9 cellular contexts compared by ENCODE assay signal in genomic region chr12:26750531-26751171, GRCh38.
DNase-seq lines count a peak whose midpoint lies in the region; ATAC-seq and TF ChIP-seq lines count a peak whose summit lies in the region.
"Had no signal": no experiment of that assay in that cellular context is flagged by ENCODE, and none has a peak within 500 bp of the region (broad histone marks: within the 10 kb centered on the region; RNA-seq: fewer than 3 reads in every experiment).

No MANE protein-coding gene starts in this region.

- H3K27ac ChIP-seq in esophagus squamous epithelium (peak overlapping the region in 3 of 4 donors; percentile 4 to 43 (median 20)), coronary artery (no peak overlapping the region)
- H3K27ac ChIP-seq: epithelial cell of prostate had no signal

- intact Hi-C loops in esophagus squamous epithelium (cut with DNase I) = no loop called here

- no peak overlapping the region for H3K4me3 ChIP-seq in esophagus squamous epithelium
- H3K4me3 ChIP-seq in coronary artery = no peak overlapping the region

- no peaks in the 10 kb centered on the region for H3K9me3 ChIP-seq in esophagus squamous epithelium

- peak; percentile 36 for ATAC-seq in GM18861 (IDR thresholded peaks at IDR 0.05; ENCODE audit: unreplicated experiment)
- ATAC-seq in GM21528 (IDR thresholded peaks at IDR 0.05; ENCODE audit: low FRiP score, unreplicated experiment) = peak; percentile 52
- peak; percentile 67 for ATAC-seq in HG03354 (IDR thresholded peaks at IDR 0.05; ENCODE audit: poor library complexity, severe bottlenecking, unreplicated experiment)

- WGBS in esophagus squamous epithelium, 2 donors = 78 to 83% methylated on average over 7 of the region's 7 CpGs

- H3K27me3 ChIP-seq in esophagus squamous epithelium = no peaks in the 10 kb centered on the region

- peaks cover 6 to 65% (median 11%) of the 10 kb centered on the region in 3 donors for H3K4me1 ChIP-seq in esophagus squamous epithelium

- no peaks in the 10 kb centered on the region for H3K36me3 ChIP-seq in esophagus squamous epithelium

- no peak for TF ChIP-seq CTCF in esophagus squamous epithelium (IDR thresholded peaks at IDR 0.05)
- TF ChIP-seq CTCF in coronary artery (IDR thresholded peaks at IDR 0.05) = no peak

- no peak for TF ChIP-seq POLR2A in esophagus squamous epithelium (IDR thresholded peaks at IDR 0.05)

- DNase-seq in esophagus squamous epithelium (lab: John Stamatoyannopoulos, UW) (no peak), coronary artery (ENCODE audit: low spot score) (no peak), NCI-H524 (lab: John Stamatoyannopoulos, UW) (no peak), EL (no peak)
- DNase-seq in stimulated activated CD4-positive, alpha-beta T cell treated with anti-CD3 and anti-CD28 coated beads, Interleukin-2, amount 100 ng/mL, for 48 hours = no peak

Comparison
In these comparisons a context has a peak if more than half of its experiments do, and no peak if none do; other contexts are left out.
1. H3K27ac ChIP-seq: peak in esophagus squamous epithelium (3 of 4); none in coronary artery (0 of 2).
2. Peak in every context shown above with its lines, with median percentiles within 50 percentile points of each other: ATAC-seq.